ENCODE assay signal across 8 cellular contexts in the genomic region with DNA sequence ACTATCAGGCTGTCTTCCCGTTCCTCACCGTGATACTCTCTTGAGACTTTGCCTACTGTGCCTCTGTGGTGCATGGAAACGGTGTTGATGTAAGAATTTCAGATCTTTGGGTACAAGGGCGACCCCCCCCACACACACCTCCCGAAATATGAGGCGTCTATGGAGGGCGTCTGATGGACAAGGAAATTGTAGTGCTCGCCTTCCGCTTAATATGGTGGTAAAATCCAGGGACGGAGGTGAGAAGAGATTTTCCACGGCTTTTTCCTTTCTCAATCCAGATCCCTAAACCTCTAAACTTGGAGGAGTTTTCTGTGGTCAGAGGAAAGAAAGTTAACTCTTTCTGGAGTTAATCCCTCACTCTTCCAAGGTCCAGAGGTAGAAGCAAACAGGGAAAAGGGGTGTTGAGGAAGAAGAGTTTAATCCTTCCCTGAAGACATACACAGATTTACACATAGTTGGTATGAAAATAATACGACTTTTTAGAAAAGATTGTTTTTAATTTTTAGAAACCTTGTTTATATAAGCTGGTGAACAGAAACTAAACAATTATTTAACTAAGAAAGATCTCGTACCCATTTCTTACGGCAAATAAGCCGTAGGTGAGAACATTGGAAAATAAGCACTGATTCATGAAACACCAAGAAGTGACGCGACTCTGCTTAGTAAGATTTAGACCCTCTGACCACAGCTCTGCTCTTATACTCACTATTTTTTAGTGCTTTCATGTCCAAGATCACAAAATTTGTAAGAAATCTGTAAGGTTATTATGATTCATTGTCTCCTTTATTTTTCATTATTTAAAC. TPM values are rescaled to one million over a fixed set of nuclear protein-coding genes. Genes with fewer than 3 reads are reported as not detected.
DNase-seq lines count a peak whose midpoint lies in the region; ATAC-seq, FAIRE-seq and TF ChIP-seq lines count a peak whose summit lies in the region.

No MANE protein-coding gene starts in this region.

- H3K27ac Mint-ChIP-seq in endothelial cell (ENCODE audit: unreplicated experiment) = no peak overlapping the region

- no peaks in the 10 kb centered on the region for H3K36me3 Mint-ChIP-seq in endothelial cell (ENCODE audit: low read depth, unreplicated experiment)

- peak overlapping the region; percentile 70 for H3K4me3 ChIP-seq in AG04450 (ENCODE audit: low read depth, low read length)
- peak overlapping the region; percentile 72 for H3K4me3 ChIP-seq in OCI-LY7 (ENCODE audit: low read depth, low read length, poor library complexity, severe bottlenecking)
- peak overlapping the region in 3 of 4 donors; percentile 13 to 50 (median 36) for H3K4me3 ChIP-seq in pancreas

- H3K4me1 Mint-ChIP-seq in endothelial cell (ENCODE audit: unreplicated experiment) = peaks cover 17% of the 10 kb centered on the region

- intact Hi-C loops in OCI-LY7 (cut with micrococcal nuclease; ENCODE audit: unreplicated experiment) = loop anchor here (5.0 kb wide), 1 partner anchor 142 kb away; no protein-coding TSS in a partner anchor
- intact Hi-C loops in pancreas (cut with DNase I) = loop anchor here in 1 of 3 donors (10.0 kb wide), 1 partner anchor 71 kb away; the partner anchor contains the start of genes ANG and RNASE4

- DNase-seq in AG04450 (ENCODE audit: low read depth, low spot score) = no peak
- no peak for DNase-seq in OCI-LY7 (ENCODE audit: low spot score)
- peak; percentile 26 for DNase-seq in endothelial cell (ENCODE audit: low spot score)
- DNase-seq in pancreas = peak in 1 of 6 donors; percentile 39

- H3K27me3 ChIP-seq in AG04450 (ENCODE audit: control insufficient read depth, insufficient read depth, low read length) (no peaks in the 10 kb centered on the region), pancreas (no peaks in the 10 kb centered on the region)

- H4K20me1 ChIP-seq in OCI-LY7 (ENCODE audit: insufficient read depth, low read length) = no peaks in the 10 kb centered on the region

- WGBS in pancreas, 2 donors = 15 to 16% methylated on average over 17 of the region's 17 CpGs

- peak overlapping the region; percentile 88 for H2AFZ ChIP-seq in OCI-LY7 (ENCODE audit: low read length)

- peak; percentile 2 for ATAC-seq in GM19324 (IDR thresholded peaks at IDR 0.05; ENCODE audit: low FRiP score, unreplicated experiment)
- no peak for ATAC-seq in pancreas
- ATAC-seq in GM18870 (IDR thresholded peaks at IDR 0.05; ENCODE audit: unreplicated experiment) = no peak
- no peak for ATAC-seq in HG03159 (IDR thresholded peaks at IDR 0.05; ENCODE audit: unreplicated experiment)
- no peak for ATAC-seq in GM21717 (IDR thresholded peaks at IDR 0.05; ENCODE audit: unreplicated experiment)

- POLR2A ChIA-PET in AG04450 (lab: Yijun Ruan, JAX) (interaction anchor here (1.1 to 1.7 kb wide), 4 partner anchors 68 to 271 kb away, joined by 4 to 13 read pairs (median 9); partner anchors contain the start of genes PARP2 and PNP), OCI-LY7 (lab: Charles Lee) (interaction anchor here (1.0 to 1.3 kb wide), 5 partner anchors 68 to 291 kb away, joined by 3 to 4 read pairs (median 3); partner anchors contain the start of genes APEX1 and OSGEP)

- no peaks in the 10 kb centered on the region for H3K9me2 ChIP-seq in OCI-LY7 (ENCODE audit: insufficient read depth, low read length)

- no peaks in the 10 kb centered on the region for H3K79me2 ChIP-seq in OCI-LY7 (ENCODE audit: insufficient read depth, low read depth, low read length)

- H3K27ac ChIP-seq in AG04450 (ENCODE audit: low read depth, low read length) (peak overlapping the region; percentile 42), OCI-LY7 (ENCODE audit: low read depth, low read length, poor library complexity, severe bottlenecking) (no peak overlapping the region), pancreas (peak overlapping the region in 3 of 4 donors; percentile 6 to 75 (median 67))

- no peak overlapping the region for H3K4me3 Mint-ChIP-seq in endothelial cell (ENCODE audit: unreplicated experiment)

- BruUV-seq in OCI-LY7 (replicated peaks; lab: Mats Ljungman, UMichigan) = no TSS peak

- no peaks in the 10 kb centered on the region for H3K36me3 ChIP-seq in OCI-LY7 (ENCODE audit: insufficient read depth, low read length)
- no peaks in the 10 kb centered on the region for H3K36me3 ChIP-seq in pancreas

- FAIRE-seq in pancreas (lab: Jason Lieb, UNC) = no peak

- H3K9me3 ChIP-seq in AG04450 (ENCODE audit: control insufficient read depth, insufficient read depth, low read length) (no peaks in the 10 kb centered on the region), OCI-LY7 (ENCODE audit: low read length) (no peaks in the 10 kb centered on the region), pancreas (no peaks in the 10 kb centered on the region)

- H3K9me3 Mint-ChIP-seq in endothelial cell (ENCODE audit: unreplicated experiment) = no peaks in the 10 kb centered on the region

- H3K27me3 Mint-ChIP-seq in endothelial cell (ENCODE audit: unreplicated experiment) = no peaks in the 10 kb centered on the region

- CTCF ChIA-PET in AG04450 (lab: Charles Lee) (interaction anchor here (0.6 to 3.2 kb wide), 12 partner anchors 67 to 697 kb away, joined by 3 to 26 read pairs (median 4); partner anchors contain the start of genes CCNB1IP1 and RNASE4), OCI-LY7 (lab: Charles Lee; ENCODE audit: unreplicated experiment) (no interaction called here)

- H3K4me1 ChIP-seq in OCI-LY7 (ENCODE audit: insufficient read depth, low read length, poor library complexity, severe bottlenecking) (peaks cover 39% of the 10 kb centered on the region), pancreas (peaks cover 0 to 8% (median 6%) of the 10 kb centered on the region in 3 donors)

- peak overlapping the region; percentile 88 for H3K4me2 ChIP-seq in OCI-LY7 (ENCODE audit: low read length)

- TF ChIP-seq CTCF in AG04450 (IDR thresholded peaks at IDR 0.05; ENCODE audit: low read depth, low read length) = no peak
- TF ChIP-seq CTCF in OCI-LY7 (conservative IDR thresholded peaks at IDR 0.05; ENCODE audit: low read length) = no peak
- no peak for TF ChIP-seq CTCF in endothelial cell (IDR thresholded peaks at IDR 0.05; ENCODE audit: unreplicated experiment)
- TF ChIP-seq CTCF in pancreas (IDR thresholded peaks at IDR 0.05) = no peak

RNA-seq across cellular contexts. Expression of gene RNASE12, which starts 23.1 kb away (rescaled TPM):
- polyA plus RNA-seq in AG04450 (2011; rRNA removed) (not detected in 2 replicates), pancreas (not detected)
- not detected in 2 replicates for polyA minus RNA-seq in AG04450 (2011; rRNA and poly(A)+ RNA removed)
- total RNA-seq in OCI-LY7 (2014; rRNA removed; shearing (Covaris generic)) = not detected in 2 replicates
- total RNA-seq in OCI-LY7 (2022) (not detected in 2 replicates), endothelial cell (ENCODE audit: unreplicated experiment) (not detected), pancreas (not detected)

RNA-seq across cellular contexts. Expression of gene RNASE11, which starts 26.4 kb away (rescaled TPM):
- not detected in 2 replicates for polyA plus RNA-seq in AG04450 (2011; rRNA removed)
- not detected in 2 replicates for polyA minus RNA-seq in AG04450 (2011; rRNA and poly(A)+ RNA removed)
- not detected in 2 replicates for total RNA-seq in OCI-LY7 (2014; rRNA removed; shearing (Covaris generic))
- total RNA-seq in OCI-LY7 (2022) = not detected in 2 replicates
- 0.31 TPM for total RNA-seq in endothelial cell (ENCODE audit: unreplicated experiment)
- not detected for total RNA-seq in pancreas
- polyA plus RNA-seq in pancreas = not detected

RNA-seq across cellular contexts. Expression of gene OR6S1, which starts 27.3 kb away (rescaled TPM):
- polyA plus RNA-seq in AG04450 (2011; rRNA removed) (not detected in 2 replicates), pancreas (not detected)
- not detected in 2 replicates for polyA minus RNA-seq in AG04450 (2011; rRNA and poly(A)+ RNA removed)
- total RNA-seq in OCI-LY7 (2014; rRNA removed; shearing (Covaris generic)) = not detected in 2 replicates
- total RNA-seq in OCI-LY7 (2022) (not detected in 2 replicates), endothelial cell (ENCODE audit: unreplicated experiment) (not detected), pancreas (not detected)

RNA-seq across cellular contexts. Expression of gene RNASE9, which starts 53.4 kb away (rescaled TPM):
- polyA plus RNA-seq in AG04450 (2011; rRNA removed) = not detected in 2 replicates
- polyA minus RNA-seq in AG04450 (2011; rRNA and poly(A)+ RNA removed) = not detected in 2 replicates
- total RNA-seq in OCI-LY7 (2014; rRNA removed; shearing (Covaris generic)) = not detected in 2 replicates
- not detected in 2 replicates for total RNA-seq in OCI-LY7 (2022)
- total RNA-seq in endothelial cell (ENCODE audit: unreplicated experiment) = not detected
- total RNA-seq in pancreas = not detected
- polyA plus RNA-seq in pancreas = not detected
